Comparison of ENCODE assay signal across 9 cellular contexts in the genomic region with DNA sequence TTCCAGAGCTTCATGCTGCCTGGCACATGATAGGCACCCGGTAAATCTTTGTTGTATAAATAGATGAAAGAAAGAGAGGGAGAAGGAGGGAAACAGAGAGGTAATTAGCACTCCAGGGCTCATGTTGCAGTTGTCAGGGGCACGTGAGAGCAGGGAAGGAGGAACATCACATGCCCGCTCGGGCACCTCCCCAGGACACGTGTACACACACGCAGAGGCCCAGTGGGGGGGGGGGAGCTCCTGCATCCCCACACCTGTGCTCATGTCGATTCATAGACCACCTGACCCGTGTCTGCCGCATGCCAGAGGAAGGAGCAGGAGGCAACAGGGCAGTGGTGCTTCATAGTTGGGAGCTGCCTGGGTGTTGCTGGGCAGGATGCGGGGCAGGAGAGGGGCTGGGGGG. TPM values are rescaled to one million over a fixed set of nuclear protein-coding genes. Genes with fewer than 3 reads are reported as not detected.
DNase-seq lines count a peak whose midpoint lies in the region; TF ChIP-seq lines count a peak whose summit lies in the region.
"Had no signal": no experiment of that assay in that cellular context is flagged by ENCODE, and none has a peak within 500 bp of the region (broad histone marks: within the 10 kb centered on the region; RNA-seq: fewer than 3 reads in every experiment).

No MANE protein-coding gene starts in this region.

- no peaks in the 10 kb centered on the region for H3K27me3 ChIP-seq in Peyer's patch
- no peaks in the 10 kb centered on the region for H3K27me3 ChIP-seq in right atrium auricular region
- H3K27me3 ChIP-seq in skeletal muscle tissue (ENCODE audit: control insufficient read depth in 3 of 3, insufficient read depth in 3 of 3, low read length in 3 of 3): no peaks in the 10 kb centered on the region

- H3K9me3 ChIP-seq in Peyer's patch: no peaks in the 10 kb centered on the region
- H3K9me3 ChIP-seq in right atrium auricular region: no peaks in the 10 kb centered on the region
- no peaks in the 10 kb centered on the region for H3K9me3 ChIP-seq in skeletal muscle tissue (ENCODE audit: control insufficient read depth in 3 of 3, low read length in 3 of 3)

- H3K36me3 ChIP-seq in Peyer's patch (peaks cover 0 to 8% (median 0%) of the 10 kb centered on the region in 3 donors), right atrium auricular region (peaks cover 4% of the 10 kb centered on the region), skeletal muscle tissue (ENCODE audit: control insufficient read depth in 3 of 3, insufficient read depth in 3 of 3, low read length in 3 of 3) (no peaks in the 10 kb centered on the region)

- no peak overlapping the region for H3K4me3 ChIP-seq in Peyer's patch
- H3K4me3 ChIP-seq in right atrium auricular region: no peak overlapping the region
- H3K4me3 ChIP-seq in skeletal muscle tissue (ENCODE audit: low read length in 3 of 3): no peak overlapping the region

- CTCF ChIA-PET in HEK293T (lab: Yijun Ruan, JAX): interaction anchor here (0.9 to 6.7 kb wide), 6 partner anchors 15 to 364 kb away, joined by 3 to 56 read pairs (median 28); no protein-coding TSS in a partner anchor

- TF ChIP-seq CTCF in Peyer's patch (IDR thresholded peaks at IDR 0.05) (no peak), right atrium auricular region (IDR thresholded peaks at IDR 0.05) (no peak)

- H3K4me1 ChIP-seq in Peyer's patch: peaks cover 0 to 31% (median 6%) of the 10 kb centered on the region in 4 donors
- peaks cover 0 to 74% of the 10 kb centered on the region in 2 donors for H3K4me1 ChIP-seq in right atrium auricular region
- H3K4me1 ChIP-seq in skeletal muscle tissue (ENCODE audit: control insufficient read depth in 3 of 3, insufficient read depth in 3 of 3, low read length in 3 of 3): peaks cover 38 to 61% (median 60%) of the 10 kb centered on the region in 3 donors

- peak in 1 of 2 donors; percentile 17 for TF ChIP-seq POLR2A in Peyer's patch (IDR thresholded peaks at IDR 0.05)

- DNase-seq in HEK293T (ENCODE audit: extremely low spot score) (no peak), Peyer's patch (peak in 2 of 3 donors; percentile 65 to 77), right atrium auricular region (ENCODE audit: low spot score) (peak; percentile 80), AG08396 (ENCODE audit: low spot score) (no peak), ACHN (no peak), Kasumi-1 (lab: John Stamatoyannopoulos, UW) (no peak), cerebellar cortex (ENCODE audit: low spot score) (no peak)
- DNase-seq: activated CD4-positive, alpha-beta T cell treated with anti-CD3 and anti-CD28 coated beads for 36 hours had no signal

- H3K27ac ChIP-seq in Peyer's patch: peak overlapping the region in 3 of 4 donors; percentile 50 to 69 (median 52)
- H3K27ac ChIP-seq in right atrium auricular region: peak overlapping the region; percentile 88 to 89
- H3K27ac ChIP-seq in skeletal muscle tissue (ENCODE audit: low read depth, low read length): peak overlapping the region; percentile 90

- POLR2A ChIA-PET in HEK293T (lab: Yijun Ruan, JAX): no interaction called here

- H3K9ac ChIP-seq in skeletal muscle tissue (ENCODE audit: low read depth in 1 of 3, low read length in 3 of 3): peak overlapping the region in 2 of 3 donors; percentile 66 to 85

- in situ Hi-C loops in ACHN (cut with HindIII; ENCODE audit: low pct_ligation_motif_present, low pct_unique_long_range_greater_than_20kb, low sequenced_read_pairs): no loop called here

TF ChIP-seq in HEK293T, 16 proteins besides CTCF, POLR2A, EP300 and RAD21:
- no peak for TF ChIP-seq SP1 (IDR thresholded peaks at IDR 0.05)
- no peak for TF ChIP-seq CTBP1 (IDR thresholded peaks at IDR 0.05; ENCODE audit: borderline replicate concordance)
- TF ChIP-seq NFRKB (IDR thresholded peaks at IDR 0.05): no peak
- TF ChIP-seq L3MBTL2 (conservative IDR thresholded peaks at IDR 0.05): peak; percentile 68
- TF ChIP-seq, protein P1, sequence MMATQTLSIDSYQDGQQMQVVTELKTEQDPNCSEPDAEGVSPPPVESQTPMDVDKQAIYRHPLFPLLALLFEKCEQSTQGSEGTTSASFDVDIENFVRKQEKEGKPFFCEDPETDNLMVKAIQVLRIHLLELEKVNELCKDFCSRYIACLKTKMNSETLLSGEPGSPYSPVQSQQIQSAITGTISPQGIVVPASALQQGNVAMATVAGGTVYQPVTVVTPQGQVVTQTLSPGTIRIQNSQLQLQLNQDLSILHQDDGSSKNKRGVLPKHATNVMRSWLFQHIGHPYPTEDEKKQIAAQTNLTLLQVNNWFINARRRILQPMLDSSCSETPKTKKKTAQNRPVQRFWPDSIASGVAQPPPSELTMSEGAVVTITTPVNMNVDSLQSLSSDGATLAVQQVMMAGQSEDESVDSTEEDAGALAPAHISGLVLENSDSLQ (IDR thresholded peaks at IDR 0.05): no peak

RNA-seq across cellular contexts. Expression of a gene that starts 37.1 kb away (rescaled TPM):
- total RNA-seq in Peyer's patch (100 to 1,000 TPM in 3 of 4 donors, 10 to 100 TPM in 1; 43.6 to 413 (median 187) TPM), right atrium auricular region (100 to 1,000 TPM in 1 of 2 donors, 10 to 100 TPM in 1; 83.7 to 240 TPM), skeletal muscle tissue (87.2 TPM)
- total RNA-seq: activated CD4-positive, alpha-beta T cell treated with anti-CD3 and anti-CD28 coated beads for 36 hours had no signal

Comparison
In these comparisons a context has a peak if more than half of its experiments do, and no peak if none do; other contexts are left out.
1. DNase-seq: peak in Peyer's patch (2 of 3) and right atrium auricular region (single experiment); none in HEK293T (single experiment), AG08396 (single experiment), ACHN (single experiment), Kasumi-1 (0 of 2) and cerebellar cortex (single experiment).
2. Peak in every context shown above with its lines, with median percentiles within 50 percentile points of each other: H3K27ac ChIP-seq.